8 cellular contexts compared by ENCODE assay signal in genomic region chr1:153532769-153533599, GRCh38. TPM values are rescaled to one million over a fixed set of nuclear protein-coding genes. Genes with fewer than 3 reads are reported as not detected.
A peak's percentile ranks its signal among the peaks of the same experiment; 100 is the strongest.
DNase-seq lines count a peak whose midpoint lies in the region; ATAC-seq and TF ChIP-seq lines count a peak whose summit lies in the region.

No MANE protein-coding gene starts in this region.

- H3K9me3 ChIP-seq in HUES64 (ENCODE audit: insufficient read depth, low read depth, low read length) (no peaks in the 10 kb centered on the region), Panc1 (ENCODE audit: control insufficient read depth, insufficient read depth, low read depth, low read length) (no peaks in the 10 kb centered on the region), muscle layer of duodenum (ENCODE audit: control insufficient read depth in 1 of 2, low read length in 2 of 2) (no peaks in the 10 kb centered on the region)

- TF ChIP-seq CTCF in CD14-positive monocyte (IDR thresholded peaks at IDR 0.05) (peak; percentile 89), Panc1 (IDR thresholded peaks at IDR 0.05) (peak; percentile 96)

- intact Hi-C loops in CD14-positive monocyte (cut with micrococcal nuclease) (loop anchor here (1.0 to 5.0 kb wide), 2 partner anchors 35 to 99 kb away; partner anchors contain the start of gene CHTOP (in 2 of the 2)), Panc1 (cut with micrococcal nuclease; ENCODE audit: unreplicated experiment) (loop anchor here (1.0 kb wide), 1 partner anchor 35 kb away; no protein-coding TSS in a partner anchor)

- DNase-seq in CD14-positive monocyte (ENCODE audit: low spot score), result peak; percentile 85
- DNase-seq in Panc1 (ENCODE audit: low read depth, low spot score), result no peak
- peak; percentile 88 for DNase-seq in fibroblast of gingiva (ENCODE audit: low read depth)
- peak; percentile 63 for DNase-seq in stimulated activated CD8-positive, alpha-beta memory T cell treated with anti-CD3 and anti-CD28 coated beads, Interleukin-7, amount 100 ng/mL, for 24 hours (ENCODE audit: low read depth)

- H3K4me3 Mint-ChIP-seq in CD14-positive monocyte, result peak overlapping the region; percentile 93 to 97
- H3K4me3 Mint-ChIP-seq in activated T-helper 17 cell treated with anti-CD3 and anti-CD28 coated beads, Interleukin-2, amount 50 U/mL, for 72 hours, result peak overlapping the region; percentile 96

- peak; percentile 61 for ATAC-seq in Panc1
- ATAC-seq in activated T-helper 17 cell treated with anti-CD3 and anti-CD28 coated beads, Interleukin-2, amount 50 U/mL, for 72 hours (replicated peaks), result peak; percentile 42
- ATAC-seq in GM19328 (IDR thresholded peaks at IDR 0.05; ENCODE audit: unreplicated experiment), result no peak

- no peaks in the 10 kb centered on the region for H3K36me3 ChIP-seq in HUES64 (ENCODE audit: insufficient read depth, low read length)
- no peaks in the 10 kb centered on the region; the same call in 1 of the 2 replicates for H3K36me3 ChIP-seq in Panc1 (ENCODE audit: control insufficient read depth, insufficient read depth, low read length)
- peaks cover 0 to 4% of the 10 kb centered on the region in 2 donors for H3K36me3 ChIP-seq in muscle layer of duodenum (ENCODE audit: control insufficient read depth in 1 of 2, insufficient read depth in 2 of 2, low read length in 2 of 2)

- H3K9me3 Mint-ChIP-seq in CD14-positive monocyte, result no peaks in the 10 kb centered on the region
- no peaks in the 10 kb centered on the region for H3K9me3 Mint-ChIP-seq in activated T-helper 17 cell treated with anti-CD3 and anti-CD28 coated beads, Interleukin-2, amount 50 U/mL, for 72 hours

- H3K4me1 ChIP-seq in HUES64 (ENCODE audit: insufficient read depth, low read length), result peaks cover 29% of the 10 kb centered on the region
- peaks cover 36% of the 10 kb centered on the region for H3K4me1 ChIP-seq in Panc1 (ENCODE audit: control insufficient read depth, insufficient read depth, low read length)
- peaks cover 28 to 39% of the 10 kb centered on the region in 2 donors for H3K4me1 ChIP-seq in muscle layer of duodenum (ENCODE audit: control insufficient read depth in 1 of 2, insufficient read depth in 2 of 2, low read length in 2 of 2)

- H3K27ac Mint-ChIP-seq in CD14-positive monocyte, result peak overlapping the region; percentile 94 to 99 (median 96)
- H3K27ac Mint-ChIP-seq in activated T-helper 17 cell treated with anti-CD3 and anti-CD28 coated beads, Interleukin-2, amount 50 U/mL, for 72 hours, result peak overlapping the region; percentile 94

- peaks cover 6% of the 10 kb centered on the region; the same call in 1 of the 2 replicates for H3K27me3 ChIP-seq in HUES64 (ENCODE audit: insufficient read depth, low read length)
- H3K27me3 ChIP-seq in Panc1 (ENCODE audit: control insufficient read depth, insufficient read depth, low read length), result no peaks in the 10 kb centered on the region
- no peaks in the 10 kb centered on the region for H3K27me3 ChIP-seq in muscle layer of duodenum (ENCODE audit: low read depth, low read length)

- H3K27ac ChIP-seq in HUES64 (ENCODE audit: low read depth, low read length) (no peak overlapping the region), Panc1 (ENCODE audit: low read length) (peak overlapping the region; percentile 91), muscle layer of duodenum (ENCODE audit: low read length) (peak overlapping the region; percentile 99)

- CTCF ChIA-PET in Panc1 (lab: Charles Lee), result interaction anchor here (0.7 to 2.6 kb wide), 15 partner anchors 8 to 101 kb away, joined by 3 to 16 read pairs (median 6); partner anchors contain the start of genes CHTOP, S100A13, S100A14 and S100A2

- POLR2A ChIA-PET in Panc1 (lab: Charles Lee), result interaction anchor here (0.5 to 1.0 kb wide), 5 partner anchors 32 to 196 kb away, joined by 4 to 8 read pairs (median 5); partner anchors contain the start of genes S100A13 and S100A2

- in situ Hi-C loops in Panc1 (cut with HindIII; ENCODE audit: low pct_unique_long_range_greater_than_20kb, low sequenced_read_pairs), result no loop called here

- no TSS peak for BruUV-seq in Panc1 (replicated peaks; lab: Mats Ljungman, UMichigan)

- H3K4me3 ChIP-seq in HUES64 (ENCODE audit: low read length) (peak overlapping the region; percentile 47), Panc1 (ENCODE audit: low read depth in 2 of 2, low read length in 2 of 2) (peak overlapping the region; percentile 75 to 86), muscle layer of duodenum (ENCODE audit: low read depth in 1 of 2, low read length in 2 of 2) (peak overlapping the region; percentile 85 to 89)

- peaks cover 61% of the 10 kb centered on the region for H3K4me1 Mint-ChIP-seq in CD14-positive monocyte
- peaks cover 39% of the 10 kb centered on the region for H3K4me1 Mint-ChIP-seq in activated T-helper 17 cell treated with anti-CD3 and anti-CD28 coated beads, Interleukin-2, amount 50 U/mL, for 72 hours

- peaks cover 0 to 2% (median 0%) of the 10 kb centered on the region in 3 donors for H3K27me3 Mint-ChIP-seq in CD14-positive monocyte (ENCODE audit: low read depth in 3 of 3)
- H3K27me3 Mint-ChIP-seq in activated T-helper 17 cell treated with anti-CD3 and anti-CD28 coated beads, Interleukin-2, amount 50 U/mL, for 72 hours, result no peaks in the 10 kb centered on the region

- 11% methylated on average over 34 of the region's 34 CpGs for WGBS in HUES64

- no peak overlapping the region for H3K9ac ChIP-seq in HUES64 (ENCODE audit: low read depth, low read length)

- peaks cover 28 to 40% of the 10 kb centered on the region in 2 donors for H3K36me3 Mint-ChIP-seq in CD14-positive monocyte
- H3K36me3 Mint-ChIP-seq in activated T-helper 17 cell treated with anti-CD3 and anti-CD28 coated beads, Interleukin-2, amount 50 U/mL, for 72 hours (ENCODE audit: low read depth), result peaks cover 46% of the 10 kb centered on the region

RNA-seq across cellular contexts. Expression of gene S100A6, which starts 2.8 kb away (rescaled TPM):
- 1,000 to 10,000 TPM; 4,414 to 5,004 TPM for polyA plus RNA-seq in CD14-positive monocyte
- 14.3 TPM for polyA plus RNA-seq in HUES64 (2013, experiment 1 of 2)
- 23.3 TPM for polyA plus RNA-seq in HUES64 (2013, experiment 2 of 2)
- 1,986 TPM for total RNA-seq in Panc1 (2021; ENCODE audit: unreplicated experiment)
- polyA plus RNA-seq in Panc1 (2012; ENCODE audit: insufficient read length), result 6,225 TPM
- total RNA-seq in activated T-helper 17 cell treated with anti-CD3 and anti-CD28 coated beads, Interleukin-2, amount 50 U/mL, for 72 hours, result 100 to 1,000 TPM; 530 to 753 TPM

RNA-seq across cellular contexts. Expression of gene S100A5, which starts 7.8 kb away (rescaled TPM):
- 1 to 10 TPM in 1 of 2 donors, not detected in 1; 1.4 TPM for polyA plus RNA-seq in CD14-positive monocyte
- not detected for polyA plus RNA-seq in HUES64 (2013, experiment 1 of 2)
- not detected for polyA plus RNA-seq in HUES64 (2013, experiment 2 of 2)
- 0.72 TPM for total RNA-seq in Panc1 (2021; ENCODE audit: unreplicated experiment)
- polyA plus RNA-seq in Panc1 (2012; ENCODE audit: insufficient read length), result 1.2 TPM
- 1 to 10 TPM; 3.2 to 9.6 TPM for total RNA-seq in activated T-helper 17 cell treated with anti-CD3 and anti-CD28 coated beads, Interleukin-2, amount 50 U/mL, for 72 hours

RNA-seq across cellular contexts. Expression of gene S100A4, which starts 12.6 kb away (rescaled TPM):
- polyA plus RNA-seq in CD14-positive monocyte, result 1,000 to 10,000 TPM; 6,092 to 7,344 TPM
- polyA plus RNA-seq in HUES64 (2013, experiment 1 of 2), result 24.9 TPM
- polyA plus RNA-seq in HUES64 (2013, experiment 2 of 2), result 36.8 TPM
- 773 TPM for total RNA-seq in Panc1 (2021; ENCODE audit: unreplicated experiment)
- polyA plus RNA-seq in Panc1 (2012; ENCODE audit: insufficient read length), result 817 TPM
- 1,000 to 10,000 TPM; 1,035 to 1,445 TPM for total RNA-seq in activated T-helper 17 cell treated with anti-CD3 and anti-CD28 coated beads, Interleukin-2, amount 50 U/mL, for 72 hours

RNA-seq across cellular contexts. Expression of gene S100A3, which starts 16.1 kb away (rescaled TPM):
- under 1 TPM in 1 of 2 donors, not detected in 1; 0.54 TPM for polyA plus RNA-seq in CD14-positive monocyte
- polyA plus RNA-seq in HUES64 (2013, experiment 1 of 2), result not detected
- 0.57 TPM for polyA plus RNA-seq in HUES64 (2013, experiment 2 of 2)
- total RNA-seq in Panc1 (2021; ENCODE audit: unreplicated experiment), result 12.0 TPM
- polyA plus RNA-seq in Panc1 (2012; ENCODE audit: insufficient read length), result 10.0 TPM
- not detected for total RNA-seq in activated T-helper 17 cell treated with anti-CD3 and anti-CD28 coated beads, Interleukin-2, amount 50 U/mL, for 72 hours

RNA-seq across cellular contexts. Expression of gene S100A2, which starts 32.7 kb away (rescaled TPM):
- not detected for polyA plus RNA-seq in CD14-positive monocyte
- not detected for polyA plus RNA-seq in HUES64 (2013, experiment 1 of 2)
- not detected for polyA plus RNA-seq in HUES64 (2013, experiment 2 of 2)
- total RNA-seq in Panc1 (2021; ENCODE audit: unreplicated experiment), result 6.2 TPM
- 10.7 TPM for polyA plus RNA-seq in Panc1 (2012; ENCODE audit: insufficient read length)
- total RNA-seq in activated T-helper 17 cell treated with anti-CD3 and anti-CD28 coated beads, Interleukin-2, amount 50 U/mL, for 72 hours, result 10 to 100 TPM; 10.1 to 10.7 TPM
